21 cellular contexts compared by ENCODE assay signal in the genomic region with DNA sequence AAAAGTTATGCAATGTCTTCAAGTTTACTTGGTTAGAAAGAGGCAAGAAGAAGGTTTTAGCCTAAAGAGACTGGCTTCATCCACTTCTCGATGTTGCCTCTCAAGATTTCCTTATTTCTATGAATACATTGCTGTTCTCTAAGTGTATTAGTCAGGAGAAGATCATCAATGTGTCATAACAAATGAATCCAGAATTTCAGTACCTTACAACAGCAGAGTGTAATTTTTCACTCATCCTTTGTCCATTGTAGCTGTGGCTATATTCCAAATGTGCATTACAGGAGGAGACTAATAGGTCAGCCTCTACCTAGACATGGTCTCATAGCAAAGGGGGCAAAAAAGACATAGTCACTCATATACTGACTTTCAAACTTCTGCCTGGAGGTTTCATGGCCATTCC.
A peak's percentile ranks its signal among the peaks of the same experiment; 100 is the strongest.
DNase-seq lines count a peak whose midpoint lies in the region; ATAC-seq and TF ChIP-seq lines count a peak whose summit lies in the region.
"Had no signal": no experiment of that assay in that cellular context is flagged by ENCODE, and none has a peak within 500 bp of the region (broad histone marks: within the 10 kb centered on the region; RNA-seq: fewer than 3 reads in every experiment).

No MANE protein-coding gene starts in this region.

- no peaks in the 10 kb centered on the region for H3K9me3 Mint-ChIP-seq in activated naive CD8-positive, alpha-beta T cell treated with anti-CD3 and anti-CD28 coated beads for 36 hours
- H3K9me3 Mint-ChIP-seq: GM23338 had no signal

- TF ChIP-seq CTCF in RWPE1 (conservative IDR thresholded peaks at IDR 0.05; ENCODE audit: low read depth): no peak
- TF ChIP-seq CTCF in fibroblast of mammary gland (conservative IDR thresholded peaks at IDR 0.05; ENCODE audit: control insufficient read depth, insufficient read depth, low read depth, low read length): no peak
- no peak for TF ChIP-seq CTCF in GM13977 (IDR thresholded peaks at IDR 0.05; ENCODE audit: extremely low read depth, insufficient read depth, missing control alignments)

- H3K27ac ChIP-seq in ACC112 (ENCODE audit: low read depth, low read length) (peak overlapping the region; percentile 16; the same call in 1 of the 2 replicates), RWPE1 (no peak overlapping the region)
- H3K27ac ChIP-seq: 22Rv1, PC-9, SK-N-MC had no signal

- H3K4me1 Mint-ChIP-seq in activated naive CD8-positive, alpha-beta T cell treated with anti-CD3 and anti-CD28 coated beads for 36 hours: no peaks in the 10 kb centered on the region
- H3K4me1 Mint-ChIP-seq: GM23338 had no signal

- no peaks in the 10 kb centered on the region for H3K79me2 ChIP-seq in ACC112 (ENCODE audit: control insufficient read depth, insufficient read depth, low read length, unreplicated experiment)

- POLR2A ChIA-PET in RWPE1 (lab: Yijun Ruan, JAX; ENCODE audit: low non-redundant PET): no interaction called here

- CTCF ChIA-PET in RWPE1 (lab: Yijun Ruan, JAX): no interaction called here

- no peak overlapping the region for H3K27ac Mint-ChIP-seq in activated naive CD8-positive, alpha-beta T cell treated with anti-CD3 and anti-CD28 coated beads for 36 hours
- H3K27ac Mint-ChIP-seq: CD4-positive, alpha-beta T cell; GM23338 had no signal

- DNase-seq in HS-5 (ENCODE audit: low read depth) (peak; percentile 18), RWPE1 (ENCODE audit: low spot score) (peak; percentile 2), fibroblast of mammary gland (ENCODE audit: low read depth) (peak; percentile 67), GM13977 (ENCODE audit: low spot score) (no peak), GOT3 (lab: John Stamatoyannopoulos, UW) (no peak)
- DNase-seq in activated naive CD8-positive, alpha-beta T cell treated with anti-CD3 and anti-CD28 coated beads for 36 hours: no peak
- DNase-seq: BE2C; Calu3; CD4-positive, alpha-beta T cell; DMS53; Karpas-422; NCI-H187; NCI-H446; NCI-H82; PC-9; Right ventricle myocardium superior had no signal

- ATAC-seq in GM19351 (IDR thresholded peaks at IDR 0.05; ENCODE audit: unreplicated experiment): no peak
- ATAC-seq: GM23338 had no signal

- H3K4me3 ChIP-seq in ACC112 (ENCODE audit: low read depth, low read length) (no peak overlapping the region), fibroblast of mammary gland (ENCODE audit: control insufficient read depth, low read depth, low read length) (no peak overlapping the region)
- H3K4me3 ChIP-seq: GM23338, PC-9, SK-N-MC had no signal

- H2AFZ ChIP-seq in ACC112 (ENCODE audit: low read length, unreplicated experiment): peak overlapping the region; percentile 3
- H2AFZ ChIP-seq: GM23338, PC-9 had no signal

- H3K27me3 ChIP-seq in ACC112 (ENCODE audit: insufficient read depth, low read length): no peaks in the 10 kb centered on the region
- H3K27me3 ChIP-seq: BE2C had no signal

- no peak overlapping the region for H3K4me3 Mint-ChIP-seq in activated naive CD8-positive, alpha-beta T cell treated with anti-CD3 and anti-CD28 coated beads for 36 hours
- H3K4me3 Mint-ChIP-seq: CD4-positive, alpha-beta T cell; GM23338 had no signal

- H3K36me3 ChIP-seq in ACC112 (ENCODE audit: insufficient read depth, low read length): no peaks in the 10 kb centered on the region
- H3K36me3 ChIP-seq: BE2C had no signal

- peaks cover 6% of the 10 kb centered on the region for H3K4me1 ChIP-seq in ACC112 (ENCODE audit: control insufficient read depth, insufficient read depth, low read length, unreplicated experiment)
- H3K4me1 ChIP-seq: BE2C had no signal

- in situ Hi-C loops in GM13977 (cut with MboI; ENCODE audit: low pct_unique_long_range_greater_than_20kb, low sequenced_read_pairs, unreplicated experiment): no loop called here

- no peaks in the 10 kb centered on the region for H3K27me3 Mint-ChIP-seq in activated naive CD8-positive, alpha-beta T cell treated with anti-CD3 and anti-CD28 coated beads for 36 hours
- H3K27me3 Mint-ChIP-seq: CD4-positive, alpha-beta T cell had no signal

- H3K36me3 Mint-ChIP-seq in activated naive CD8-positive, alpha-beta T cell treated with anti-CD3 and anti-CD28 coated beads for 36 hours: no peaks in the 10 kb centered on the region

Comparison
In these comparisons a context has a peak if more than half of its experiments do, and no peak if none do; other contexts are left out.
1. DNase-seq: peak in HS-5 (single experiment), RWPE1 (single experiment) and fibroblast of mammary gland (single experiment); none in activated naive CD8-positive, alpha-beta T cell treated with anti-CD3 and anti-CD28 coated beads for 36 hours (single experiment), GM13977 (single experiment) and GOT3 (single experiment).